ENCODE assay signal across 23 cellular contexts in genomic region chr20:19302714-19303113, GRCh38.
DNase-seq lines count a peak whose midpoint lies in the region; ATAC-seq, FAIRE-seq and TF ChIP-seq lines count a peak whose summit lies in the region.
"Had no signal": no experiment of that assay in that cellular context is flagged by ENCODE, and none has a peak within 500 bp of the region (broad histone marks: within the 10 kb centered on the region; RNA-seq: fewer than 3 reads in every experiment).

No MANE protein-coding gene starts in this region.

- H3K4me3 ChIP-seq in GM12878, result no peak overlapping the region
- H3K4me3 ChIP-seq: A549, BLaER1 had no signal

- H2AFZ ChIP-seq in GM12878 (ENCODE audit: control insufficient read depth, low read depth, low read length), result no peak overlapping the region

- in situ Hi-C loops in GM12878 (cut with MboI), result no loop called here

- TF ChIP-seq CTCF in GM12878 (IDR thresholded peaks at IDR 0.05 in 2 of 3, conservative IDR thresholded peaks at IDR 0.05 in 1 of 3; ENCODE audit: control insufficient read depth in 2 of 3, extremely low read depth in 1 of 3, insufficient read depth in 1 of 3, low read depth in 3 of 3, low read length in 3 of 3) (no peak), RWPE1 (conservative IDR thresholded peaks at IDR 0.05; ENCODE audit: low read depth) (no peak)

- TF ChIP-seq POLR2A in GM12891 (IDR thresholded peaks at IDR 0.05; ENCODE audit: low read depth, low read length) (no peak), GM12878 (IDR thresholded peaks at IDR 0.05; ENCODE audit: low read depth, low read length) (no peak)

- no TSS peak for BruUV-seq in GM12878 (replicated peaks; lab: Mats Ljungman, UMichigan)

- CTCF ChIA-PET in GM12878 (lab: Yijun Ruan, JAX) (no interaction called here), RWPE1 (lab: Yijun Ruan, JAX) (interaction anchor here (0.5 kb wide), 1 partner anchor 13 kb away, joined by 4 read pairs; no protein-coding TSS in a partner anchor)

- peaks cover 11 to 16% of the 10 kb centered on the region in 2 donors for H3K27me3 Mint-ChIP-seq in stimulated activated naive B cell treated with anti-CD40 and anti-IgM and Interleukin-4, amounts not matched to agents 10 μg/mL and 1 μg/mL and 100 μg/mL, for 72 hours
- H3K27me3 Mint-ChIP-seq: CD4-positive, alpha-beta memory T cell; CD4-positive, CD25-positive, alpha-beta regulatory T cell had no signal

- RAD21 ChIA-PET in GM12878 (lab: Charles Lee; ENCODE audit: unreplicated experiment), result no interaction called here

- SMC1A ChIA-PET in GM12878 (lab: Charles Lee; ENCODE audit: uncharacterized antibody, unreplicated experiment), result no interaction called here

- no peaks in the 10 kb centered on the region for H3K79me2 ChIP-seq in GM12878 (ENCODE audit: control insufficient read depth, insufficient read depth, low read length)

- peaks cover 0 to 7% of the 10 kb centered on the region in 2 donors for H3K4me1 Mint-ChIP-seq in stimulated activated naive B cell treated with anti-CD40 and anti-IgM and Interleukin-4, amounts not matched to agents 10 μg/mL and 1 μg/mL and 100 μg/mL, for 72 hours
- H3K4me1 Mint-ChIP-seq: CD4-positive, alpha-beta memory T cell; CD4-positive, CD25-positive, alpha-beta regulatory T cell; CD8-positive, alpha-beta memory T cell had no signal

- no peak overlapping the region for H3K4me2 ChIP-seq in GM12878 (ENCODE audit: control insufficient read depth, insufficient read depth)
- H3K4me2 ChIP-seq: A549, BLaER1 had no signal

- no peak overlapping the region for H3K4me3 Mint-ChIP-seq in stimulated activated naive B cell treated with anti-CD40 and anti-IgM and Interleukin-4, amounts not matched to agents 10 μg/mL and 1 μg/mL and 100 μg/mL, for 72 hours
- H3K4me3 Mint-ChIP-seq: CD14-positive monocyte; CD4-positive, alpha-beta memory T cell; CD4-positive, CD25-positive, alpha-beta regulatory T cell; CD8-positive, alpha-beta memory T cell had no signal

- DNase-seq in GM12891 (ENCODE audit: insufficient read length, low spot score) (no peak), GM12878 (ENCODE audit: low read depth, low spot score) (no peak), RWPE1 (ENCODE audit: low spot score) (no peak), NCI-H187 treated with DMSO at 0.1 percent for 48 hours (lab: John Stamatoyannopoulos, UW) (no peak), 8988T (no peak)
- no peak for DNase-seq in stimulated activated naive B cell treated with anti-CD40 and anti-IgM and Interleukin-4, amounts not matched to agents 10 μg/mL and 1 μg/mL and 100 μg/mL, for 72 hours
- DNase-seq: ACHN; BE2C; C1 segment of cervical spinal cord; CD4-positive, alpha-beta memory T cell; CD4-positive, CD25-positive, alpha-beta regulatory T cell; CD8-positive, alpha-beta memory T cell; COR-L47; DMS 273 treated with DMSO at 0.1 percent for 48 hours; DMS79 treated with DMSO at 0.1 percent for 48 hours; GF-D8 had no signal

- no peaks in the 10 kb centered on the region for H3K36me3 ChIP-seq in GM12878 (ENCODE audit: control insufficient read depth in 2 of 2, insufficient read depth in 2 of 2, low read length in 1 of 2)
- H3K36me3 ChIP-seq: BE2C, BLaER1 had no signal

- peak; percentile 53 for ATAC-seq in GM18867 (IDR thresholded peaks at IDR 0.05; ENCODE audit: unreplicated experiment)
- no peak; the same call in 2 of the 3 replicates for ATAC-seq in GM12878
- peak; percentile 54 to 67 for ATAC-seq in stimulated activated naive B cell treated with anti-CD40 and anti-IgM and Interleukin-4, amounts not matched to agents 10 μg/mL and 1 μg/mL and 100 μg/mL, for 72 hours (replicated peaks)
- ATAC-seq in HG03520 (IDR thresholded peaks at IDR 0.05; ENCODE audit: unreplicated experiment), result no peak
- ATAC-seq: A549 had no signal

- H4K20me1 ChIP-seq in GM12878 (ENCODE audit: control insufficient read depth, insufficient read depth), result no peaks in the 10 kb centered on the region
- H4K20me1 ChIP-seq: BLaER1 had no signal

- H3K27ac Mint-ChIP-seq in stimulated activated naive B cell treated with anti-CD40 and anti-IgM and Interleukin-4, amounts not matched to agents 10 μg/mL and 1 μg/mL and 100 μg/mL, for 72 hours, result no peak overlapping the region
- H3K27ac Mint-ChIP-seq: CD14-positive monocyte; CD4-positive, CD25-positive, alpha-beta regulatory T cell; CD8-positive, alpha-beta memory T cell had no signal

- H3K27ac ChIP-seq in GM12878 (ENCODE audit: control insufficient read depth, insufficient read depth) (no peak overlapping the region), RWPE1 (no peak overlapping the region)
- H3K27ac ChIP-seq: A549, BLaER1 had no signal

- no peak overlapping the region for H3K9ac ChIP-seq in GM12878 (ENCODE audit: control insufficient read depth, insufficient read depth, low read length)
- H3K9ac ChIP-seq: BLaER1 had no signal

- peaks cover 2 to 11% of the 10 kb centered on the region in 2 donors for H3K9me3 Mint-ChIP-seq in stimulated activated naive B cell treated with anti-CD40 and anti-IgM and Interleukin-4, amounts not matched to agents 10 μg/mL and 1 μg/mL and 100 μg/mL, for 72 hours

- no peaks in the 10 kb centered on the region for H3K4me1 ChIP-seq in GM12878 (ENCODE audit: control insufficient read depth, insufficient read depth, low read length)
- H3K4me1 ChIP-seq: A549, BE2C had no signal

- intact Hi-C loops in GM12878 (cut with micrococcal nuclease; ENCODE audit: unreplicated experiment), result no loop called here

- no peak for TF ChIP-seq EP300 in GM12878 (IDR thresholded peaks at IDR 0.05; ENCODE audit: borderline replicate concordance in 1 of 2, control insufficient read depth in 1 of 2, low read depth in 2 of 2, low read length in 2 of 2)

- no peaks in the 10 kb centered on the region for H3K36me3 Mint-ChIP-seq in stimulated activated naive B cell treated with anti-CD40 and anti-IgM and Interleukin-4, amounts not matched to agents 10 μg/mL and 1 μg/mL and 100 μg/mL, for 72 hours
- H3K36me3 Mint-ChIP-seq: CD14-positive monocyte; CD4-positive, alpha-beta memory T cell; CD4-positive, CD25-positive, alpha-beta regulatory T cell; CD8-positive, alpha-beta memory T cell had no signal

- POLR2A ChIA-PET in GM12878 (lab: Charles Lee) (no interaction called here), RWPE1 (lab: Yijun Ruan, JAX; ENCODE audit: low non-redundant PET) (no interaction called here)

- H3K9me3 ChIP-seq in GM12878 (replicated peaks; ENCODE audit: control insufficient read depth, insufficient read depth, low read length), result no peaks in the 10 kb centered on the region
- H3K9me3 ChIP-seq: BE2C had no signal

- no peak for TF ChIP-seq RAD21 in GM12878 (IDR thresholded peaks at IDR 0.05; ENCODE audit: insufficient read depth, low read depth, low read length)

- WGBS in GM12878 (ENCODE audit: insufficient coverage, insufficient replicate concordance, low lambda C conversion rate, missing lambda C conversion rate), result 20% methylated on average over 3 of the region's 3 CpGs

- no peak for FAIRE-seq in GM12891 (lab: Jason Lieb, UNC)
- no peak for FAIRE-seq in GM12878 (lab: Jason Lieb, UNC)
- FAIRE-seq: A549, G401.6, GM19239 had no signal

- no peaks in the 10 kb centered on the region for H3K27me3 ChIP-seq in GM12878 (replicated peaks in 1 of 2; ENCODE audit: control insufficient read depth in 2 of 2, insufficient read depth in 2 of 2, low read length in 1 of 2)
- H3K27me3 ChIP-seq: BE2C, BLaER1 had no signal

TF ChIP-seq in GM12891, 5 proteins besides CTCF, POLR2A, EP300 and RAD21:
- TF ChIP-seq SPI1 (IDR thresholded peaks at IDR 0.05; ENCODE audit: low read depth, low read length) (peak; percentile 53), TAF1 (IDR thresholded peaks at IDR 0.05; ENCODE audit: low read depth, low read length) (no peak)

TF ChIP-seq in GM12878, 131 proteins besides CTCF, POLR2A, EP300 and RAD21 (continues in another document):
- TF ChIP-seq CHD1 (IDR thresholded peaks at IDR 0.05; ENCODE audit: low read depth, low read length), result no peak
- no peak for TF ChIP-seq SP1 (IDR thresholded peaks at IDR 0.05; ENCODE audit: low read depth, low read length)
- TF ChIP-seq ZBTB33 (IDR thresholded peaks at IDR 0.05), result no peak
- peak; percentile 68 for TF ChIP-seq MTA2 (IDR thresholded peaks at IDR 0.05; ENCODE audit: low read depth)
- TF ChIP-seq SPI1 (IDR thresholded peaks at IDR 0.05; ENCODE audit: borderline replicate concordance, insufficient read depth, low read depth, low read length), result 0 out of 2 replicates have a peak, but pooled peaks have one; percentile 7
- no peak for TF ChIP-seq CEBPB (IDR thresholded peaks at IDR 0.05; ENCODE audit: borderline replicate concordance in 1 of 2, low read depth in 2 of 2, low read length in 2 of 2)
- no peak for TF ChIP-seq ASH2L (IDR thresholded peaks at IDR 0.05; ENCODE audit: borderline replicate concordance, low read depth)
- no peak for TF ChIP-seq ZNF622 (IDR thresholded peaks at IDR 0.05)
- TF ChIP-seq GABPA (IDR thresholded peaks at IDR 0.05; ENCODE audit: low read depth), result no peak

Comparison
In these comparisons a context has a peak if more than half of its experiments do, and no peak if none do; other contexts are left out.
1. ATAC-seq: peak in GM18867 (single experiment) and stimulated activated naive B cell treated with anti-CD40 and anti-IgM and Interleukin-4, amounts not matched to agents 10 μg/mL and 1 μg/mL and 100 μg/mL, for 72 hours (2 of 2); none in GM12878 (single experiment) and HG03520 (single experiment).